8 cellular contexts compared by ENCODE assay signal in the genomic region with DNA sequence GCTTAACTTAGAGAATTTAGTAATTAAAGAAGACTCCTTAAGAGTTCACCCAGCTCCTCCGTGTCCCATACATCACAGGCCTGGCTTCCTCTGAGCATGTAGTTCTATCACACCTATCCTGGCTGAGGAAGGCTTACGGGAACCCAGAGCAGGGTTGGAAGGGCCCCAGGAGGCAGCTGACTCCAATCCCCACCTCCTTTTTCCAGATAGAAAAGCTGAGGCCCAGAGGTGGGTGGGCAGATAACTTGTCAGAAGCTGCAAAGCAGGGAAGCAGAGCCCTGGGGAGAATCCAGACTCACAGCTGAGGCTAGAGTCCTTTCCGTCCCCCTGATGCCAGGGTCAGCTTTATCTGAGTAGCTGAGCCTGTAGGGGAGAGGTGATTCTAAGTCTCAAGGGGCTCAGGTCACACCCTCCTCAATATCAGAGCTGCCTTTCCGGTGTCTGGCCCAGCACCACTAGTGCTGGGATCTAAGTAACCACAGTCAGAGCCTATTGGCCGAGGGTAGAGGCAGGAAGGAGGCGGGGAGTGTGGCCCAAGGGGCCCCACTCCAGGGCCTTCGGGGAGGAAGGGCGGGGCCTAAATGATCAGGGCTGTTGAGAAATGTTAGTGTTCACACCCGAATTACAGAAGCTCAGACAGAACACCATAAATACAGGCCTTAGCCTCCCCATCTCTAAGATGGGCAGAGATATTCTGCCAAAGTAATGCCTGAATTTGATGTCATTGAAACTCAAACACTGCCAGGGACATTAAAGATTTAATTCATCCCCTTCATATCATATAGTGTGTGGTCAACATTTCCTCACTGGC. TPM values are rescaled to one million over a fixed set of nuclear protein-coding genes. Genes with fewer than 3 reads are reported as not detected.
DNase-seq lines count a peak whose midpoint lies in the region; ATAC-seq and TF ChIP-seq lines count a peak whose summit lies in the region.

No MANE protein-coding gene starts in this region.

- peaks cover 41 to 44% of the 10 kb centered on the region in 2 donors for H3K36me3 Mint-ChIP-seq in CD14-positive monocyte
- H3K36me3 Mint-ChIP-seq in chondrocyte (ENCODE audit: low read depth): no peaks in the 10 kb centered on the region

- ATAC-seq in GM21367 (IDR thresholded peaks at IDR 0.05; ENCODE audit: unreplicated experiment): peak; percentile 82

- H3K27me3 ChIP-seq in HL-60 (ENCODE audit: insufficient read depth, poor library complexity, severe bottlenecking): no peaks in the 10 kb centered on the region

- peak overlapping the region; percentile 60 to 78 for H3K4me3 Mint-ChIP-seq in CD14-positive monocyte
- no peak overlapping the region for H3K4me3 Mint-ChIP-seq in chondrocyte (ENCODE audit: unreplicated experiment)

- peak overlapping the region; percentile 100 for H3K27ac Mint-ChIP-seq in CD14-positive monocyte
- no peak overlapping the region for H3K27ac Mint-ChIP-seq in chondrocyte (ENCODE audit: unreplicated experiment)

- peak; percentile 92 for DNase-seq in CD14-positive monocyte (ENCODE audit: low spot score)
- peak; percentile 83 to 98 for DNase-seq in HL-60 (ENCODE audit: low read depth in 1 of 2, low spot score in 1 of 2)
- DNase-seq in activated CD4-positive, CD25-positive, alpha-beta regulatory T cell treated with anti-CD3 and anti-CD28 coated beads, Interleukin-2, amount 50 U/mL, for 16 hours (ENCODE audit: low read depth, low spot score): peak; percentile 69
- DNase-seq in cerebellar cortex (ENCODE audit: low spot score): peak; percentile 11
- DNase-seq in stimulated activated CD8-positive, alpha-beta memory T cell treated with anti-CD3 and anti-CD28 coated beads, Interleukin-7, amount 100 ng/mL, for 48 hours (ENCODE audit: extremely low read depth in 1 of 2, low read depth in 1 of 2): peak; percentile 75 to 89
- DNase-seq in chondrocyte (ENCODE audit: low spot score): no peak

- peaks cover 0 to 1% (median under 1%) of the 10 kb centered on the region in 3 donors for H3K27me3 Mint-ChIP-seq in CD14-positive monocyte (ENCODE audit: low read depth in 3 of 3)
- H3K27me3 Mint-ChIP-seq in chondrocyte (ENCODE audit: low read depth): peaks cover 3% of the 10 kb centered on the region

- H3K4me1 ChIP-seq in mesodermal cell (ENCODE audit: control insufficient read depth, insufficient read depth, low read length, poor library complexity, severe bottlenecking): peaks cover 6% of the 10 kb centered on the region

- no peak for TF ChIP-seq CTCF in CD14-positive monocyte (IDR thresholded peaks at IDR 0.05)
- no peak for TF ChIP-seq CTCF in HL-60 (IDR thresholded peaks at IDR 0.05; ENCODE audit: insufficient read depth, low read length)
- TF ChIP-seq CTCF in chondrocyte (IDR thresholded peaks at IDR 0.05): no peak

- 65 to 73% methylated on average over 4 of the region's 9 CpGs for WGBS in mesodermal cell (ENCODE audit: insufficient coverage in 2 of 2), 2 experiments

- H3K4me1 Mint-ChIP-seq in CD14-positive monocyte: peaks cover 88% of the 10 kb centered on the region
- peaks cover 4% of the 10 kb centered on the region for H3K4me1 Mint-ChIP-seq in chondrocyte (ENCODE audit: low read depth)

- peaks cover 0 to 2% (median 0%) of the 10 kb centered on the region in 7 donors for H3K9me3 Mint-ChIP-seq in CD14-positive monocyte
- no peaks in the 10 kb centered on the region for H3K9me3 Mint-ChIP-seq in chondrocyte (ENCODE audit: low read depth)

- intact Hi-C loops in CD14-positive monocyte (cut with micrococcal nuclease): no loop called here

- H3K36me3 ChIP-seq in mesodermal cell (ENCODE audit: control insufficient read depth, insufficient read depth, low read length): no peaks in the 10 kb centered on the region

- H3K4me3 ChIP-seq in HL-60 (replicated peaks; ENCODE audit: insufficient read depth, low read length) (0 out of 2 replicates have a peak overlapping the region, but pooled peaks have one; percentile 1), mesodermal cell (ENCODE audit: extremely low read depth, insufficient read depth, low read length, poor library complexity, severe bottlenecking) (no peak overlapping the region)

- peak overlapping the region; percentile 93 for H3K27ac ChIP-seq in HL-60 (replicated peaks)
- H3K27ac ChIP-seq in mesodermal cell (ENCODE audit: low read depth, low read length, severe bottlenecking): peak overlapping the region; percentile 36

- no peaks in the 10 kb centered on the region for H3K9me3 ChIP-seq in mesodermal cell (ENCODE audit: control insufficient read depth, low read length)

RNA-seq across cellular contexts. Expression of a gene that starts 9.9 kb away (rescaled TPM):
- 10 to 100 TPM; 68.4 to 84.1 TPM for polyA plus RNA-seq in CD14-positive monocyte
- 5.1 TPM for polyA plus RNA-seq in mesodermal cell (2013, experiment 1 of 2)
- polyA plus RNA-seq in mesodermal cell (2013, experiment 2 of 2): 4.9 TPM
- 1.2 to 1.5 TPM (median 1.3 TPM) in 3 replicates for total RNA-seq in chondrocyte

RNA-seq across cellular contexts. Expression of a gene that starts 39.0 kb away (rescaled TPM):
- polyA plus RNA-seq in CD14-positive monocyte: 10 to 100 TPM; 28.0 to 57.9 TPM
- polyA plus RNA-seq in mesodermal cell (2013, experiment 1 of 2): 25.2 TPM
- polyA plus RNA-seq in mesodermal cell (2013, experiment 2 of 2): 25.0 TPM
- total RNA-seq in chondrocyte: 21.4 to 29.1 TPM (median 21.7 TPM) in 3 replicates

RNA-seq across cellular contexts. Expression of a gene that starts 56.4 kb away (rescaled TPM):
- polyA plus RNA-seq in CD14-positive monocyte: 100 to 1,000 TPM in 1 of 2 donors, 10 to 100 TPM in 1; 93.5 to 124 TPM
- polyA plus RNA-seq in mesodermal cell (2013, experiment 1 of 2): 276 TPM
- 266 TPM for polyA plus RNA-seq in mesodermal cell (2013, experiment 2 of 2)
- total RNA-seq in chondrocyte: 333 to 456 TPM (median 450 TPM) in 3 replicates
